Comparison of ENCODE assay signal across 7 cellular contexts in genomic region chr14:105917136-105917932, GRCh38.
A peak's percentile ranks its signal among the peaks of the same experiment; 100 is the strongest.
DNase-seq lines count a peak whose midpoint lies in the region; ATAC-seq and TF ChIP-seq lines count a peak whose summit lies in the region.
"Not testable (repeated sequence)": the region's sequence is repeated elsewhere in the genome, so short reads cannot be mapped to it uniquely, and the experiment has no call there.

No MANE protein-coding gene starts in this region.

- peaks cover 15% of the 10 kb centered on the region; the same call in 1 of the 2 replicates for H3K79me2 ChIP-seq in KMS-11 (ENCODE audit: insufficient read depth, low read depth)

- peak overlapping the region; percentile 37; the same call in 1 of the 2 replicates for H3K9ac ChIP-seq in KMS-11

- WGBS in right cardiac atrium = 79% methylated on average over 20 of the region's 20 CpGs

- peaks cover 10 to 22% (median 13%) of the 10 kb centered on the region in 3 donors for H3K27me3 Mint-ChIP-seq in CD14-positive monocyte (ENCODE audit: low read depth in 3 of 3)
- H3K27me3 Mint-ChIP-seq in activated B cell treated with CpG ODN at 0.5 μM for 24 hours; memory B cell; stimulated activated memory B cell treated with anti-CD40 and anti-IgM and Interleukin-4, amounts not matched to agents 10 μg/mL and 1 μg/mL and 100 μg/mL, for 72 hours: not testable (repeated sequence)

- H2AFZ ChIP-seq in KMS-11 (ENCODE audit: low read depth) = not testable (repeated sequence)

- CTCF ChIA-PET in activated B cell treated with CpG ODN at 0.5 μM for 24 hours (lab: Charles Lee) = not testable (repeated sequence)

- peaks cover 9 to 21% (median 13%) of the 10 kb centered on the region in 7 donors for H3K9me3 Mint-ChIP-seq in CD14-positive monocyte
- not testable (repeated sequence) for H3K9me3 Mint-ChIP-seq in activated B cell treated with CpG ODN at 0.5 μM for 24 hours; memory B cell; stimulated activated memory B cell treated with anti-CD40 and anti-IgM and Interleukin-4, amounts not matched to agents 10 μg/mL and 1 μg/mL and 100 μg/mL, for 72 hours

- H3K4me3 ChIP-seq in KMS-11 (IDR thresholded peaks at IDR 0.05; ENCODE audit: insufficient read depth, low read depth, low read length); right cardiac atrium (ENCODE audit: low read length): not testable (repeated sequence)

- not testable (repeated sequence) for TF ChIP-seq CTCF in CD14-positive monocyte (IDR thresholded peaks at IDR 0.05); KMS-11 (conservative IDR thresholded peaks at IDR 0.05; ENCODE audit: low read depth, low read length); activated B cell treated with CpG ODN at 0.5 μM for 24 hours (IDR thresholded peaks at IDR 0.05)

- DNase-seq in CD14-positive monocyte (ENCODE audit: low spot score) (peak; percentile 36), Right ventricle myocardium superior (peak; percentile 24), right cardiac atrium (peak; percentile 3 to 27 (median 25))
- DNase-seq in activated B cell treated with CpG ODN at 0.5 μM for 24 hours; memory B cell (ENCODE audit: low spot score in 2 of 2): not testable (repeated sequence)

- H3K4me1 ChIP-seq in KMS-11 (ENCODE audit: low read depth, poor library complexity, severe bottlenecking); right cardiac atrium (ENCODE audit: control insufficient read depth, insufficient read depth, low read length): not testable (repeated sequence)

- not testable (repeated sequence) for H3K4me1 Mint-ChIP-seq in CD14-positive monocyte, memory B cell
- peaks cover 34% of the 10 kb centered on the region for H3K4me1 Mint-ChIP-seq in activated B cell treated with CpG ODN at 0.5 μM for 24 hours
- peaks cover 10% of the 10 kb centered on the region for H3K4me1 Mint-ChIP-seq in stimulated activated memory B cell treated with anti-CD40 and anti-IgM and Interleukin-4, amounts not matched to agents 10 μg/mL and 1 μg/mL and 100 μg/mL, for 72 hours

- not testable (repeated sequence) for H3K4me3 Mint-ChIP-seq in CD14-positive monocyte
- H3K4me3 Mint-ChIP-seq in activated B cell treated with CpG ODN at 0.5 μM for 24 hours (peak overlapping the region; percentile 77), memory B cell (peak overlapping the region; percentile 86)
- peak overlapping the region; percentile 82 for H3K4me3 Mint-ChIP-seq in stimulated activated memory B cell treated with anti-CD40 and anti-IgM and Interleukin-4, amounts not matched to agents 10 μg/mL and 1 μg/mL and 100 μg/mL, for 72 hours

- peak overlapping the region; percentile 36; the same call in 1 of the 2 replicates for H3K27ac ChIP-seq in KMS-11
- H3K27ac ChIP-seq in right cardiac atrium (ENCODE audit: low read length) = not testable (repeated sequence)

- not testable (repeated sequence) for ATAC-seq in activated B cell treated with CpG ODN at 0.5 μM for 24 hours (ENCODE audit: low read depth); Right ventricle myocardium superior (ENCODE audit: poor library complexity); right cardiac atrium; memory B cell (ENCODE audit: low read depth); stimulated activated memory B cell treated with anti-CD40 and anti-IgM and Interleukin-4, amounts not matched to agents 10 μg/mL and 1 μg/mL and 100 μg/mL, for 72 hours

- H3K9me3 ChIP-seq in right cardiac atrium (ENCODE audit: control insufficient read depth, low read length) = not testable (repeated sequence)

- POLR2A ChIA-PET in activated B cell treated with CpG ODN at 0.5 μM for 24 hours (lab: Charles Lee) = interaction anchor here (1.0 to 4.2 kb wide), 3 partner anchors 10 to 55 kb away, joined by 3 to 61 read pairs (median 4); no protein-coding TSS in a partner anchor

- not testable (repeated sequence) for H3K4me2 ChIP-seq in KMS-11

- H3K27me3 ChIP-seq in KMS-11 (ENCODE audit: insufficient read depth, low read depth); right cardiac atrium (ENCODE audit: control insufficient read depth, insufficient read depth): not testable (repeated sequence)

- not testable (repeated sequence) for H3K27ac Mint-ChIP-seq in CD14-positive monocyte
- H3K27ac Mint-ChIP-seq in activated B cell treated with CpG ODN at 0.5 μM for 24 hours (peak overlapping the region; percentile 82), memory B cell (peak overlapping the region; percentile 58)
- peak overlapping the region; percentile 86 for H3K27ac Mint-ChIP-seq in stimulated activated memory B cell treated with anti-CD40 and anti-IgM and Interleukin-4, amounts not matched to agents 10 μg/mL and 1 μg/mL and 100 μg/mL, for 72 hours

- H4K20me1 ChIP-seq in KMS-11 (ENCODE audit: insufficient read depth) = not testable (repeated sequence)

- not testable (repeated sequence) for H3K36me3 ChIP-seq in KMS-11 (ENCODE audit: insufficient read depth)

- not testable (repeated sequence) for H3K36me3 Mint-ChIP-seq in CD14-positive monocyte
- H3K36me3 Mint-ChIP-seq in activated B cell treated with CpG ODN at 0.5 μM for 24 hours (ENCODE audit: low read depth) = peaks cover 40% of the 10 kb centered on the region
- H3K36me3 Mint-ChIP-seq in memory B cell = peaks cover 16% of the 10 kb centered on the region
- peaks cover 41% of the 10 kb centered on the region for H3K36me3 Mint-ChIP-seq in stimulated activated memory B cell treated with anti-CD40 and anti-IgM and Interleukin-4, amounts not matched to agents 10 μg/mL and 1 μg/mL and 100 μg/mL, for 72 hours

- intact Hi-C loops in CD14-positive monocyte (cut with micrococcal nuclease) = loop anchor here in 1 of 2 donors (1.0 kb wide), 1 partner anchor 11 kb away; no protein-coding TSS in a partner anchor
- intact Hi-C loops in activated B cell treated with CpG ODN at 0.5 μM for 24 hours (cut with micrococcal nuclease) = loop anchor here (2.0 kb wide), 1 partner anchor 55 kb away; no protein-coding TSS in a partner anchor
- intact Hi-C loops in Right ventricle myocardium superior (cut with DNase I); right cardiac atrium (cut with DNase I): not testable (repeated sequence)
